In genomic region chr4:6435010-6435409, GRCh38 we compare ENCODE assay signal across 24 cellular contexts. TPM values are rescaled to one million over a fixed set of nuclear protein-coding genes. Genes with fewer than 3 reads are reported as not detected.
"Had no signal": no experiment of that assay in that cellular context is flagged by ENCODE, and none has a peak within 500 bp of the region (broad histone marks: within the 10 kb centered on the region; RNA-seq: fewer than 3 reads in every experiment).

No MANE protein-coding gene starts in this region.

- H3K27me3 ChIP-seq: dorsolateral prefrontal cortex, neutrophil, right lobe of liver, thyroid gland, vagina had no signal

- H3K79me2 ChIP-seq: parathyroid adenoma had no signal

- H3K9ac ChIP-seq: parathyroid adenoma had no signal

- ATAC-seq: heart right ventricle, left ventricle myocardium superior, lower lobe of right lung, natural killer cell, right lobe of liver had no signal

- H3K9me3 ChIP-seq: neutrophil, right lobe of liver, thyroid gland, vagina had no signal

- H3K4me3 ChIP-seq: dorsolateral prefrontal cortex, heart right ventricle, lower lobe of right lung, right lobe of liver, stomach, thyroid gland, vagina had no signal

- H3K4me1 Mint-ChIP-seq: natural killer cell, neural crest cell had no signal

- DNase-seq: effector CD4-positive, alpha-beta T cell; foreskin melanocyte; glutamatergic neuron; heart right ventricle; hippocampal formation; lower lobe of right lung; natural killer cell; right lobe of liver; small intestine; stimulated activated CD4-positive, alpha-beta T cell treated with anti-CD3 and anti-CD28 coated beads, Interleukin-15, amount 100 ng/mL, for 24 hours; stimulated activated CD4-positive, alpha-beta T cell treated with anti-CD3 and anti-CD28 coated beads, Interleukin-4, amount 100 ng/mL, for 1 hour; stimulated activated CD8-positive, alpha-beta memory T cell treated with anti-CD3 and anti-CD28 coated beads, Interleukin-4, amount 100 ng/mL, for 48 hours; stimulated activated naive CD4-positive, alpha-beta T cell; stomach; thyroid gland; trophoblast cell had no signal

- H3K27ac ChIP-seq: heart right ventricle, lower lobe of right lung, neutrophil, parathyroid adenoma, right lobe of liver, stomach, thyroid gland, vagina had no signal

- H3K4me1 ChIP-seq: heart right ventricle, lower lobe of right lung, parathyroid adenoma, right lobe of liver, stomach, thyroid gland had no signal

- H3K27ac Mint-ChIP-seq: natural killer cell, progenitor cell of endocrine pancreas had no signal

- H3K4me3 Mint-ChIP-seq: natural killer cell, neural crest cell had no signal

- H3K36me3 ChIP-seq: heart right ventricle, lower lobe of right lung, neutrophil, right lobe of liver, stomach, thyroid gland, vagina had no signal

- H2AFZ ChIP-seq: parathyroid adenoma had no signal

RNA-seq across cellular contexts. Expression of gene PPP2R2C, which starts 37.4 kb away (rescaled TPM):
- total RNA-seq: lower lobe of right lung, mononuclear cell, natural killer cell had no signal
